8 cellular contexts compared by ENCODE assay signal in the genomic region with DNA sequence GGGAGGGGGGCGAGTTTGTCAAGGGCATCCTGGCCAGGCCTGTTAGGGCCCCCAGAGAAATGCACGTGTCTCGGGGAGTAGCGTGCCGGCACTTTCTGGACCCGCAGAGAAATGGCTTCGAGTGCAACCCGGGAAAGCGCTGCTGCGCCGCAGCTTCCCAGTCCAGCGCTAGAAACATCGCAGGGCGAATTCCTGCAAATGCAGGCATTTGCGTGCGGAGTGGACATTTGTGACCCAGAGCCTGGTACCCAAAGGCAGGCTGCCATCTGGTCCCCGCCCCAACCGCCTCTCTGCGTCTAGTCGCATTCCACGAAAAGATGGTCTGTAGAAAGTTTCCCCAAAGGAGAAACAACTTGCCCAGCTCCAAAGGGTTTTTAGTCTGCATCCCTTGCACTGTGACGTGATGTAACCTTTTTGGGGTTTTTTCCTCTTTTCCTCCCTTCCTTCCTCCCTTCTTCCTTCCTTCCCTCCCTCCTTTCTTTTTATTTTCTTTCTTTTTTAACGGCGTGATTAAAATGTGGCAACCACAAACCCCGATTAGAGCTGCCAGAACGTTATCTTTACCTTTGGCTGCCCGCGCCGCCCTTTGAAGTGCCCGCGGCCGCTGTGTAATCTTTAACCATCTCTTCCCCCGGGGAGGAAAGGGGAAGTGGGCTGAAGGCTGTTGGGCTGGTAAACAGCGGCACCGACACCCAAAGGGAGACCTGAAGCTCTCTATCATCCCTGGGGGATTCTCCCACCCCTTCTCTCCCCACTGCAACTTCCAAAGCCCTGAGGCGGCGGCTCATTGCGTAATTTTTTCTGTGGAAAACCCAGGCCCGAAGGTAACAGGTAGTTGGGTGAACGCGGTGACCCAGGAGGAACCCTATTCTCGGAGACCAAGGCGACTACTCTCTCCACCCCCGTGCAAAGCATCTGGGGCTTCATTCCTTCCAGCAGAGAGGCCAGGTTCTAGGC. TPM values are rescaled to one million over a fixed set of nuclear protein-coding genes. Genes with fewer than 3 reads are reported as not detected.
DNase-seq lines count a peak whose midpoint lies in the region; ATAC-seq and TF ChIP-seq lines count a peak whose summit lies in the region.

No MANE protein-coding gene starts in this region.

- TF ChIP-seq CTCF in left ventricle myocardium inferior (IDR thresholded peaks at IDR 0.05; ENCODE audit: borderline replicate concordance) (no peak), ascending aorta (IDR thresholded peaks at IDR 0.05) (no peak), left lung (IDR thresholded peaks at IDR 0.05) (no peak)

- DNase-seq in left ventricle myocardium inferior (no peak), left ventricle myocardium superior (no peak), ascending aorta (ENCODE audit: low spot score in 2 of 2) (no peak), left lung (peak in 1 of 2 donors; percentile 50), glomerular visceral epithelial cell (ENCODE audit: extremely low spot score) (no peak)

- H3K4me1 ChIP-seq in left ventricle myocardium inferior (peaks cover 25% of the 10 kb centered on the region), ascending aorta (no peaks in the 10 kb centered on the region), left lung (peaks cover 7 to 19% of the 10 kb centered on the region in 2 donors), subcutaneous abdominal adipose tissue (ENCODE audit: control insufficient read depth in 5 of 5, insufficient read depth in 5 of 5, low read length in 5 of 5) (peaks cover 2 to 20% (median 17%) of the 10 kb centered on the region in 5 donors)

- H3K9me3 ChIP-seq in left ventricle myocardium inferior (replicated peaks) (peaks cover 17% of the 10 kb centered on the region), ascending aorta (no peaks in the 10 kb centered on the region), left lung (peaks cover 0 to 13% of the 10 kb centered on the region in 2 donors), subcutaneous abdominal adipose tissue (ENCODE audit: control insufficient read depth in 5 of 5, low read length in 5 of 5) (peaks cover 2 to 9% (median 6%) of the 10 kb centered on the region in 5 donors)

- H3K4me3 ChIP-seq in left ventricle myocardium inferior (peak overlapping the region; percentile 62), ascending aorta (peak overlapping the region; percentile 59 to 87), left lung (peak overlapping the region in 1 of 2 donors; percentile 33), subcutaneous abdominal adipose tissue (ENCODE audit: low read depth in 1 of 5, low read length in 5 of 5) (peak overlapping the region in 4 of 5 donors; percentile 49 to 60 (median 51))

- no peak overlapping the region for H3K27ac ChIP-seq in left ventricle myocardium inferior (replicated peaks)
- H3K27ac ChIP-seq in ascending aorta: peak overlapping the region in 1 of 2 donors; percentile 62
- H3K27ac ChIP-seq in left lung: no peak overlapping the region
- no peak overlapping the region for H3K27ac ChIP-seq in subcutaneous abdominal adipose tissue (ENCODE audit: low read depth, low read length)

- intact Hi-C loops in left ventricle myocardium inferior (cut with micrococcal nuclease): no loop called here
- intact Hi-C loops in left ventricle myocardium superior (cut with micrococcal nuclease): no loop called here
- intact Hi-C loops in ascending aorta (cut with DNase I): loop anchor here (5.0 kb wide), 1 partner anchor 37 kb away; no protein-coding TSS in a partner anchor
- intact Hi-C loops in left lung (cut with DNase I): no loop called here

- H3K27me3 ChIP-seq in left ventricle myocardium inferior (ENCODE audit: low read depth) (peaks cover 95% of the 10 kb centered on the region), ascending aorta (no peaks in the 10 kb centered on the region), left lung (peaks cover 59 to 77% of the 10 kb centered on the region in 2 donors), subcutaneous abdominal adipose tissue (ENCODE audit: control insufficient read depth in 5 of 5, insufficient read depth in 4 of 5, low read length in 5 of 5) (peaks cover 17 to 40% (median 24%) of the 10 kb centered on the region in 5 donors)

- ATAC-seq in left ventricle myocardium superior: no peak
- ATAC-seq in HG03469 (IDR thresholded peaks at IDR 0.05; ENCODE audit: unreplicated experiment): peak; percentile 38
- peak; percentile 21 for ATAC-seq in left lung
- ATAC-seq in GM18520 (IDR thresholded peaks at IDR 0.05; ENCODE audit: unreplicated experiment): no peak

- H3K9ac ChIP-seq in subcutaneous abdominal adipose tissue (ENCODE audit: low read length in 5 of 5): no peak overlapping the region

- H3K36me3 ChIP-seq in left ventricle myocardium inferior: no peaks in the 10 kb centered on the region
- no peaks in the 10 kb centered on the region for H3K36me3 ChIP-seq in ascending aorta
- no peaks in the 10 kb centered on the region for H3K36me3 ChIP-seq in left lung
- H3K36me3 ChIP-seq in subcutaneous abdominal adipose tissue (ENCODE audit: control insufficient read depth in 5 of 5, insufficient read depth in 5 of 5, low read length in 5 of 5): no peaks in the 10 kb centered on the region

RNA-seq across cellular contexts. Expression of a gene that starts 1.1 kb away (rescaled TPM):
- total RNA-seq in left ventricle myocardium inferior (not detected), left ventricle myocardium superior (not detected), ascending aorta (1.5 TPM), left lung (under 1 TPM; 0.39 to 0.82 TPM)

Comparison
In these comparisons a context has a peak if more than half of its experiments do, and no peak if none do; other contexts are left out.
1. ATAC-seq: peak in HG03469 (single experiment) and left lung (single experiment); none in left ventricle myocardium superior (single experiment) and GM18520 (single experiment).